2 cellular contexts compared by ENCODE assay signal in the genomic region with DNA sequence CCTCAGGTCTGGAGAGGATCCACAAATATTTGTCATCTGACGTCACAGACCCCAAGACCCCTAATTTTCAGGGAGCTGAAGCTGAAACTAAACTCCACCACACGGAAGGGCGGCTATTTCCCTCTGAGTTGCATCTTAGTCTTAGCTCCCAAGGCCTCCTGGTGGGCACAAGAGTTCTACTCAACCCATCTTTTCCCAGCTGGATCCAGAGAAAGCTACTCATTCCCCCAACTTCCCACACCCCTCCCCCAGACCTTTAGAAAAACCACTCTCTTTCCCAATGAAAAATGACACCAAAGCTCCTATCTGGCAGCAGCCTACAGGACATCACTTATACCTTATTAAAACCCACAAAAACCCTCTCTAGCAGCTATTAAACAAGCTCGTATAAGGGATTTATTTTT.
A peak's percentile ranks its signal among the peaks of the same experiment; 100 is the strongest.
TF ChIP-seq lines count a peak whose summit lies in the region.

No MANE protein-coding gene starts in this region.

TF ChIP-seq in GM23338, 12 proteins besides CTCF, POLR2A, EP300 and RAD21:
- TF ChIP-seq, protein P1, sequence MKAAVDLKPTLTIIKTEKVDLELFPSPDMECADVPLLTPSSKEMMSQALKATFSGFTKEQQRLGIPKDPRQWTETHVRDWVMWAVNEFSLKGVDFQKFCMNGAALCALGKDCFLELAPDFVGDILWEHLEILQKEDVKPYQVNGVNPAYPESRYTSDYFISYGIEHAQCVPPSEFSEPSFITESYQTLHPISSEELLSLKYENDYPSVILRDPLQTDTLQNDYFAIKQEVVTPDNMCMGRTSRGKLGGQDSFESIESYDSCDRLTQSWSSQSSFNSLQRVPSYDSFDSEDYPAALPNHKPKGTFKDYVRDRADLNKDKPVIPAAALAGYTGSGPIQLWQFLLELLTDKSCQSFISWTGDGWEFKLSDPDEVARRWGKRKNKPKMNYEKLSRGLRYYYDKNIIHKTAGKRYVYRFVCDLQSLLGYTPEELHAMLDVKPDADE (IDR thresholded peaks at IDR 0.05) = no peak

TF ChIP-seq in HEK293T, 16 proteins besides CTCF, POLR2A, EP300 and RAD21 (continued from another document):
- TF ChIP-seq CTBP1 (IDR thresholded peaks at IDR 0.05; ENCODE audit: borderline replicate concordance) = peak; percentile 80
TF ChIP-seq in HEK293T: peak in this region for 3.
